Comparison of ENCODE assay signal across 29 cellular contexts in genomic region chr2:19881221-19881620, GRCh38.
"Had no signal": no experiment of that assay in that cellular context is flagged by ENCODE, and none has a peak within 500 bp of the region (broad histone marks: within the 10 kb centered on the region; RNA-seq: fewer than 3 reads in every experiment).

No MANE protein-coding gene starts in this region.

- H3K9ac ChIP-seq: KMS-11 had no signal

- H3K27me3 Mint-ChIP-seq: activated CD4-positive, alpha-beta T cell treated with anti-CD3 and anti-CD28 coated beads for 36 hours; activated naive CD8-positive, alpha-beta T cell; brain; T-cell had no signal

- H3K4me3 ChIP-seq: SK-N-MC had no signal

- H3K9me3 Mint-ChIP-seq: activated naive CD4-positive, alpha-beta T cell treated with anti-CD3 and anti-CD28 coated beads for 36 hours; activated T-helper 1 cell treated with anti-CD3 and anti-CD28 coated beads, Interleukin-12 subunit alpha, Interleukin-12 subunit beta, Interleukin-2, Interleukin-4 antibody, amounts not matched to agents 30 ng/mL and 10 ng/mL and 1 ng/mL, durations not matched to agents 14 hours and 24 hours and 36 hours; T-cell had no signal

- H3K36me3 Mint-ChIP-seq: brain had no signal

- H3K27ac Mint-ChIP-seq: activated CD4-positive, alpha-beta T cell treated with anti-CD3 and anti-CD28 coated beads for 36 hours; activated CD8-positive, alpha-beta T cell treated with anti-CD3 and anti-CD28 coated beads, Interleukin-2, amount 10 ng/mL, durations not matched to agents 7 days and 5 days; activated naive CD4-positive, alpha-beta T cell treated with anti-CD3 and anti-CD28 coated beads for 36 hours; activated naive CD8-positive, alpha-beta T cell; activated T-helper 1 cell treated with anti-CD3 and anti-CD28 coated beads, Interleukin-12 subunit alpha, Interleukin-12 subunit beta, Interleukin-2, Interleukin-4 antibody, amounts not matched to agents 30 ng/mL and 10 ng/mL and 1 ng/mL, durations not matched to agents 14 hours and 24 hours and 36 hours; brain had no signal

- DNase-seq: activated CD4-positive, alpha-beta T cell treated with anti-CD3 and anti-CD28 coated beads for 36 hours; activated CD4-positive, alpha-beta T cell treated with anti-CD3 and anti-CD28 coated beads, Interleukin-2, amount 50 U/mL, for 1 hour; activated CD4-positive, CD25-positive, alpha-beta regulatory T cell; activated CD8-positive, alpha-beta T cell treated with anti-CD3 and anti-CD28 coated beads, Interleukin-2, amount 10 ng/mL, durations not matched to agents 7 days and 5 days; activated effector memory CD4-positive, alpha-beta T cell treated with anti-CD3 and anti-CD28 coated beads, Interleukin-2, amount 50 U/mL, for 16 hours; activated naive CD4-positive, alpha-beta T cell treated with anti-CD3 and anti-CD28 coated beads for 36 hours; amygdala; MV-4-11; NCI-H1105; NCI-H1436; NCI-H1694 treated with DMSO at 0.1 percent for 48 hours; NCI-H2029 treated with DMSO at 0.1 percent for 48 hours; NCI-H345; NCI-H510A; NCI-H526 treated with DMSO at 0.1 percent for 48 hours; NK-92 treated with Interleukin-12 subunit alpha and Interleukin-12 subunit beta, amount 100 ng/mL, for 24 hours; OCI-M1; RPMI8226; T-cell; T-helper 2 cell; T1000 had no signal

- H3K4me1 Mint-ChIP-seq: brain, T-cell had no signal

- H3K27ac ChIP-seq: KMS-11, SK-N-MC, VCaP had no signal

- ATAC-seq: activated CD4-positive, alpha-beta T cell treated with anti-CD3 and anti-CD28 coated beads for 36 hours; activated CD8-positive, alpha-beta T cell treated with anti-CD3 and anti-CD28 coated beads, Interleukin-2, amount 10 ng/mL, durations not matched to agents 7 days and 5 days; Panc1; Right ventricle myocardium inferior; T-cell had no signal

- H3K4me3 Mint-ChIP-seq: activated CD4-positive, alpha-beta T cell treated with anti-CD3 and anti-CD28 coated beads for 36 hours; activated CD8-positive, alpha-beta T cell treated with anti-CD3 and anti-CD28 coated beads, Interleukin-2, amount 10 ng/mL, durations not matched to agents 7 days and 5 days; activated naive CD4-positive, alpha-beta T cell treated with anti-CD3 and anti-CD28 coated beads for 36 hours; activated naive CD8-positive, alpha-beta T cell; activated T-helper 1 cell treated with anti-CD3 and anti-CD28 coated beads, Interleukin-12 subunit alpha, Interleukin-12 subunit beta, Interleukin-2, Interleukin-4 antibody, amounts not matched to agents 30 ng/mL and 10 ng/mL and 1 ng/mL, durations not matched to agents 14 hours and 24 hours and 36 hours; brain; T-cell had no signal
